Comparison of ENCODE assay signal across 11 cellular contexts in the genomic region with DNA sequence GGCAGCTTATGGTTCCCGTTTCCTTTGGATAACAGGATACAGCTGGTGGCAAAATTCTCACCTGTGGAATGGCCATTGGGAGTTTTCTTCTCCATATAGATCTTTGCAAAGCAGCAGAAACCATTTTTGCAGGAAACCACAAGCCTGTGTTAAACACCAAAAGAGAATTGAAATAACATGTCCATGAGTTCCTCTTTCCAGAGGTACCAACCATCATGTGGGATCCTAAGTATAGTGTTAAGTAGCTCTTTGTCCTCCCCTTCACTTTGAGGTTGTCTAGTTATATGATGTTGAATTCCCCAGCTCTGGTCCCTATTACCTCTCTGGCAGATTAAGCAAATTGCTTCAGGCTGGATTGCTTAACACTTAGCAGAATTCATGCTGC.
DNase-seq lines count a peak whose midpoint lies in the region; ATAC-seq and TF ChIP-seq lines count a peak whose summit lies in the region.
"Had no signal": no experiment of that assay in that cellular context is flagged by ENCODE, and none has a peak within 500 bp of the region (broad histone marks: within the 10 kb centered on the region; RNA-seq: fewer than 3 reads in every experiment).

No MANE protein-coding gene starts in this region.

- H3K27ac Mint-ChIP-seq in nephron progenitor cell: peak overlapping the region; percentile 24

- peak overlapping the region; percentile 44 for H3K4me3 ChIP-seq in OCI-LY3 (ENCODE audit: low read length)
- H3K4me3 ChIP-seq: dorsolateral prefrontal cortex had no signal

- no peak for TF ChIP-seq CTCF in OCI-LY3 (IDR thresholded peaks at IDR 0.05; ENCODE audit: low read depth, low read length)
- no peak for TF ChIP-seq CTCF in nephron progenitor cell (IDR thresholded peaks at IDR 0.05)

- H3K36me3 ChIP-seq in OCI-LY3 (replicated peaks; ENCODE audit: low read depth, low read length): no peaks in the 10 kb centered on the region

- H3K4me3 Mint-ChIP-seq in nephron progenitor cell: no peak overlapping the region

- H3K79me2 ChIP-seq in OCI-LY3 (ENCODE audit: low read length): peaks cover 46% of the 10 kb centered on the region

- peak overlapping the region; percentile 74 for H3K4me2 ChIP-seq in OCI-LY3 (ENCODE audit: low read length)

- H3K9me3 Mint-ChIP-seq in nephron progenitor cell: no peaks in the 10 kb centered on the region

- H3K4me1 ChIP-seq in OCI-LY3 (ENCODE audit: low read length): peaks cover 45% of the 10 kb centered on the region

- H3K36me3 Mint-ChIP-seq in nephron progenitor cell (ENCODE audit: low read depth): peaks cover 6% of the 10 kb centered on the region

- DNase-seq in nephron progenitor cell (no peak), 8988T (no peak), NK-92 (lab: John Stamatoyannopoulos, UW; ENCODE audit: unreplicated experiment) (no peak), glomerular visceral epithelial cell (ENCODE audit: extremely low spot score) (no peak)
- DNase-seq: dorsolateral prefrontal cortex; NCI-H1417; stimulated activated CD4-positive, alpha-beta T cell treated with anti-CD3 and anti-CD28 coated beads, Interleukin-2, amount 100 ng/mL, for 24 hours had no signal

- H3K4me1 Mint-ChIP-seq in nephron progenitor cell: peaks cover 84% of the 10 kb centered on the region

- ATAC-seq in GM19023 (IDR thresholded peaks at IDR 0.05; ENCODE audit: unreplicated experiment) (peak; percentile 72), HG02884 (IDR thresholded peaks at IDR 0.05; ENCODE audit: unreplicated experiment) (peak; percentile 29), HG03159 (IDR thresholded peaks at IDR 0.05; ENCODE audit: unreplicated experiment) (no peak)

- H2AFZ ChIP-seq in OCI-LY3 (ENCODE audit: low read depth, low read length): no peak overlapping the region

- no peaks in the 10 kb centered on the region for H3K9me3 ChIP-seq in OCI-LY3 (ENCODE audit: insufficient read depth, low read length)

- peak overlapping the region; percentile 43 for H3K27ac ChIP-seq in OCI-LY3 (ENCODE audit: low read length)
- H3K27ac ChIP-seq: dorsolateral prefrontal cortex had no signal

- no peaks in the 10 kb centered on the region for H3K27me3 ChIP-seq in OCI-LY3 (ENCODE audit: low read depth, low read length)
- H3K27me3 ChIP-seq: dorsolateral prefrontal cortex had no signal

- no peak overlapping the region for H3K9ac ChIP-seq in OCI-LY3 (ENCODE audit: low read length)

- peaks cover 70% of the 10 kb centered on the region for H4K20me1 ChIP-seq in OCI-LY3 (ENCODE audit: insufficient read depth, low read length)

- peaks cover 2% of the 10 kb centered on the region for H3K27me3 Mint-ChIP-seq in nephron progenitor cell (ENCODE audit: low read depth, poor library complexity)
